ENCODE assay signal across 1 cellular context in genomic region chr7:132785861-132786260, GRCh38.
TF ChIP-seq lines count a peak whose summit lies in the region.

No MANE protein-coding gene starts in this region.

TF ChIP-seq in GM23338, 12 proteins besides CTCF, POLR2A, EP300 and RAD21 (continued from another document):
- TF ChIP-seq EZH2 (IDR thresholded peaks at IDR 0.05; ENCODE audit: low read depth, unreplicated experiment) (no peak), NANOG (IDR thresholded peaks at IDR 0.05; ENCODE audit: borderline replicate concordance) (no peak), ZNF114 (CRISPR knock-in tag; IDR thresholded peaks at IDR 0.05) (no peak)
- TF ChIP-seq, protein P1, sequence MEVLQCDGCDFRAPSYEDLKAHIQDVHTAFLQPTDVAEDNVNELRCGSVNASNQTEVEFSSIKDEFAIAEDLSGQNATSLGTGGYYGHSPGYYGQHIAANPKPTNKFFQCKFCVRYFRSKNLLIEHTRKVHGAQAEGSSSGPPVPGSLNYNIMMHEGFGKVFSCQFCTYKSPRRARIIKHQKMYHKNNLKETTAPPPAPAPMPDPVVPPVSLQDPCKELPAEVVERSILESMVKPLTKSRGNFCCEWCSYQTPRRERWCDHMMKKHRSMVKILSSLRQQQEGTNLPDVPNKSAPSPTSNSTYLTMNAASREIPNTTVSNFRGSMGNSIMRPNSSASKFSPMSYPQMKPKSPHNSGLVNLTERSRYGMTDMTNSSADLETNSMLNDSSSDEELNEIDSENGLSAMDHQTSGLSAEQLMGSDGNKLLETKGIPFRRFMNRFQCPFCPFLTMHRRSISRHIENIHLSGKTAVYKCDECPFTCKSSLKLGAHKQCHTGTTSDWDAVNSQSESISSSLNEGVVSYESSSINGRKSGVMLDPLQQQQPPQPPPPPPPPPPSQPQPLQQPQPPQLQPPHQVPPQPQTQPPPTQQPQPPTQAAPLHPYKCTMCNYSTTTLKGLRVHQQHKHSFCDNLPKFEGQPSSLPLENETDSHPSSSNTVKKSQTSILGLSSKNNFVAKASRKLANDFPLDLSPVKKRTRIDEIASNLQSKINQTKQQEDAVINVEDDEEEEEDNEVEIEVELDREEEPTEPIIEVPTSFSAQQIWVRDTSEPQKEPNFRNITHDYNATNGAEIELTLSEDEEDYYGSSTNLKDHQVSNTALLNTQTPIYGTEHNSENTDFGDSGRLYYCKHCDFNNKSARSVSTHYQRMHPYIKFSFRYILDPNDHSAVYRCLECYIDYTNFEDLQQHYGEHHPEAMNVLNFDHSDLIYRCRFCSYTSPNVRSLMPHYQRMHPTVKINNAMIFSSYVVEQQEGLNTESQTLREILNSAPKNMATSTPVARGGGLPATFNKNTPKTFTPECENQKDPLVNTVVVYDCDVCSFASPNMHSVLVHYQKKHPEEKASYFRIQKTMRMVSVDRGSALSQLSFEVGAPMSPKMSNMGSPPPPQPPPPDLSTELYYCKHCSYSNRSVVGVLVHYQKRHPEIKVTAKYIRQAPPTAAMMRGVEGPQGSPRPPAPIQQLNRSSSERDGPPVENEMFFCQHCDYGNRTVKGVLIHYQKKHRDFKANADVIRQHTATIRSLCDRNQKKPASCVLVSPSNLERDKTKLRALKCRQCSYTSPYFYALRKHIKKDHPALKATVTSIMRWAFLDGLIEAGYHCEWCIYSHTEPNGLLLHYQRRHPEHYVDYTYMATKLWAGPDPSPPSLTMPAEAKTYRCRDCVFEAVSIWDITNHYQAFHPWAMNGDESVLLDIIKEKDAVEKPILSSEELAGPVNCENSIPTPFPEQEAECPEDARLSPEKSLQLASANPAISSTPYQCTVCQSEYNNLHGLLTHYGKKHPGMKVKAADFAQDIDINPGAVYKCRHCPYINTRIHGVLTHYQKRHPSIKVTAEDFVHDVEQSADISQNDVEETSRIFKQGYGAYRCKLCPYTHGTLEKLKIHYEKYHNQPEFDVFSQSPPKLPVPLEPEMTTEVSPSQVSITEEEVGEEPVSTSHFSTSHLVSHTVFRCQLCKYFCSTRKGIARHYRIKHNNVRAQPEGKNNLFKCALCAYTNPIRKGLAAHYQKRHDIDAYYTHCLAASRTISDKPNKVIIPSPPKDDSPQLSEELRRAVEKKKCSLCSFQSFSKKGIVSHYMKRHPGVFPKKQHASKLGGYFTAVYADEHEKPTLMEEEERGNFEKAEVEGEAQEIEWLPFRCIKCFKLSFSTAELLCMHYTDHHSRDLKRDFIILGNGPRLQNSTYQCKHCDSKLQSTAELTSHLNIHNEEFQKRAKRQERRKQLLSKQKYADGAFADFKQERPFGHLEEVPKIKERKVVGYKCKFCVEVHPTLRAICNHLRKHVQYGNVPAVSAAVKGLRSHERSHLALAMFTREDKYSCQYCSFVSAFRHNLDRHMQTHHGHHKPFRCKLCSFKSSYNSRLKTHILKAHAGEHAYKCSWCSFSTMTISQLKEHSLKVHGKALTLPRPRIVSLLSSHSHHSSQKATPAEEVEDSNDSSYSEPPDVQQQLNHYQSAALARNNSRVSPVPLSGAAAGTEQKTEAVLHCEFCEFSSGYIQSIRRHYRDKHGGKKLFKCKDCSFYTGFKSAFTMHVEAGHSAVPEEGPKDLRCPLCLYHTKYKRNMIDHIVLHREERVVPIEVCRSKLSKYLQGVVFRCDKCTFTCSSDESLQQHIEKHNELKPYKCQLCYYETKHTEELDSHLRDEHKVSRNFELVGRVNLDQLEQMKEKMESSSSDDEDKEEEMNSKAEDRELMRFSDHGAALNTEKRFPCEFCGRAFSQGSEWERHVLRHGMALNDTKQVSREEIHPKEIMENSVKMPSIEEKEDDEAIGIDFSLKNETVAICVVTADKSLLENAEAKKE (CRISPR knock-in tag; IDR thresholded peaks at IDR 0.05): no peak
